In genomic region chr3:76034652-76035051, GRCh38 we compare ENCODE assay signal across 20 cellular contexts.
A peak's percentile ranks its signal among the peaks of the same experiment; 100 is the strongest.
DNase-seq lines count a peak whose midpoint lies in the region; ATAC-seq and TF ChIP-seq lines count a peak whose summit lies in the region.
"Had no signal": no experiment of that assay in that cellular context is flagged by ENCODE, and none has a peak within 500 bp of the region (broad histone marks: within the 10 kb centered on the region; RNA-seq: fewer than 3 reads in every experiment).

No MANE protein-coding gene starts in this region.

- DNase-seq in mesothelial cell of epicardium (ENCODE audit: low spot score in 2 of 2, unreplicated experiment in 2 of 2) (no peak), caudate nucleus (lab: John Stamatoyannopoulos, UW) (no peak)
- no peak for DNase-seq in stimulated activated CD4-positive, alpha-beta T cell treated with anti-CD3 and anti-CD28 coated beads, Interleukin-15, amount 100 ng/mL, for 24 hours
- DNase-seq: C1 segment of cervical spinal cord; CD4-positive, alpha-beta memory T cell; COR-L47; NCI-H1048; NCI-H1417 treated with DMSO at 0.1 percent for 48 hours; NCI-H1694 treated with DMSO at 0.1 percent for 48 hours; NCI-H2081; NCI-H2227 treated with DMSO at 0.1 percent for 48 hours; NCI-H526 treated with DMSO at 0.1 percent for 48 hours; SHP77 had no signal

- no peak for TF ChIP-seq CTCF in mesothelial cell of epicardium (IDR thresholded peaks at IDR 0.05; ENCODE audit: unreplicated experiment)

- peaks cover 18% of the 10 kb centered on the region for H3K9me3 Mint-ChIP-seq in mesothelial cell of epicardium
- H3K9me3 Mint-ChIP-seq in stimulated activated memory B cell treated with anti-CD40 and anti-IgM and Interleukin-4, amounts not matched to agents 10 μg/mL and 1 μg/mL and 100 μg/mL, for 72 hours, result peaks cover 11% of the 10 kb centered on the region

- peaks cover 20% of the 10 kb centered on the region for H3K36me3 Mint-ChIP-seq in mesothelial cell of epicardium
- no peaks in the 10 kb centered on the region for H3K36me3 Mint-ChIP-seq in stimulated activated memory B cell treated with anti-CD40 and anti-IgM and Interleukin-4, amounts not matched to agents 10 μg/mL and 1 μg/mL and 100 μg/mL, for 72 hours
- H3K36me3 Mint-ChIP-seq: CD4-positive, alpha-beta memory T cell had no signal

- H3K4me1 Mint-ChIP-seq in mesothelial cell of epicardium, result peaks cover 26% of the 10 kb centered on the region
- no peaks in the 10 kb centered on the region for H3K4me1 Mint-ChIP-seq in stimulated activated memory B cell treated with anti-CD40 and anti-IgM and Interleukin-4, amounts not matched to agents 10 μg/mL and 1 μg/mL and 100 μg/mL, for 72 hours
- H3K4me1 Mint-ChIP-seq: CD4-positive, alpha-beta memory T cell had no signal

- H3K4me3 Mint-ChIP-seq in mesothelial cell of epicardium, result no peak overlapping the region
- H3K4me3 Mint-ChIP-seq in stimulated activated memory B cell treated with anti-CD40 and anti-IgM and Interleukin-4, amounts not matched to agents 10 μg/mL and 1 μg/mL and 100 μg/mL, for 72 hours, result no peak overlapping the region
- H3K4me3 Mint-ChIP-seq: CD4-positive, alpha-beta memory T cell had no signal

- H3K36me3 ChIP-seq in HUES6 (ENCODE audit: control insufficient read depth, insufficient read depth, low read length), result no peaks in the 10 kb centered on the region
- no peaks in the 10 kb centered on the region for H3K36me3 ChIP-seq in iPS-20b (ENCODE audit: insufficient read depth, low read depth, low read length)

- H3K9ac ChIP-seq in HUES6 (ENCODE audit: low read length), result no peak overlapping the region
- peak overlapping the region; percentile 20; the same call in 1 of the 2 replicates for H3K9ac ChIP-seq in iPS-20b (ENCODE audit: low read depth, low read length)

- H3K27ac Mint-ChIP-seq in mesothelial cell of epicardium, result peak overlapping the region; percentile 76
- no peak overlapping the region for H3K27ac Mint-ChIP-seq in stimulated activated memory B cell treated with anti-CD40 and anti-IgM and Interleukin-4, amounts not matched to agents 10 μg/mL and 1 μg/mL and 100 μg/mL, for 72 hours
- H3K27ac Mint-ChIP-seq: CD4-positive, alpha-beta memory T cell had no signal

- H3K27ac ChIP-seq in HUES6 (ENCODE audit: low read depth, low read length), result peak overlapping the region; percentile 18
- no peak overlapping the region for H3K27ac ChIP-seq in iPS-20b (ENCODE audit: low read length)
- H3K27ac ChIP-seq in caudate nucleus (ENCODE audit: low read depth, low read length), result no peak overlapping the region
- H3K27ac ChIP-seq: RWPE1 had no signal

- no peaks in the 10 kb centered on the region for H3K27me3 Mint-ChIP-seq in mesothelial cell of epicardium (ENCODE audit: low read depth)
- no peaks in the 10 kb centered on the region for H3K27me3 Mint-ChIP-seq in stimulated activated memory B cell treated with anti-CD40 and anti-IgM and Interleukin-4, amounts not matched to agents 10 μg/mL and 1 μg/mL and 100 μg/mL, for 72 hours
- H3K27me3 Mint-ChIP-seq: CD4-positive, alpha-beta memory T cell had no signal

- ATAC-seq in stimulated activated memory B cell treated with anti-CD40 and anti-IgM and Interleukin-4, amounts not matched to agents 10 μg/mL and 1 μg/mL and 100 μg/mL, for 72 hours, result no peak
- no peak for ATAC-seq in esophagus mucosa
- ATAC-seq: GM12878, Panc1 had no signal

- H3K4me1 ChIP-seq in HUES6 (ENCODE audit: control insufficient read depth, insufficient read depth, low read length), result peaks cover 25% of the 10 kb centered on the region
- H3K4me1 ChIP-seq in iPS-20b (ENCODE audit: insufficient read depth, low read length), result peaks cover 12% of the 10 kb centered on the region

- H3K27me3 ChIP-seq in HUES6 (ENCODE audit: control insufficient read depth, insufficient read depth, low read length), result no peaks in the 10 kb centered on the region
- H3K27me3 ChIP-seq in iPS-20b (ENCODE audit: insufficient read depth, low read length), result no peaks in the 10 kb centered on the region

- no peaks in the 10 kb centered on the region for H3K9me3 ChIP-seq in HUES6 (ENCODE audit: control insufficient read depth, insufficient read depth, low read depth, low read length)
- H3K9me3 ChIP-seq in iPS-20b (ENCODE audit: insufficient read depth, low read depth, low read length), result no peaks in the 10 kb centered on the region

- H3K4me3 ChIP-seq in HUES6 (ENCODE audit: low read depth, low read length) (no peak overlapping the region), iPS-20b (ENCODE audit: low read length) (no peak overlapping the region)
- H3K4me3 ChIP-seq: GM12878 had no signal
